Comparison of ENCODE assay signal across 1 cellular context in the genomic region with DNA sequence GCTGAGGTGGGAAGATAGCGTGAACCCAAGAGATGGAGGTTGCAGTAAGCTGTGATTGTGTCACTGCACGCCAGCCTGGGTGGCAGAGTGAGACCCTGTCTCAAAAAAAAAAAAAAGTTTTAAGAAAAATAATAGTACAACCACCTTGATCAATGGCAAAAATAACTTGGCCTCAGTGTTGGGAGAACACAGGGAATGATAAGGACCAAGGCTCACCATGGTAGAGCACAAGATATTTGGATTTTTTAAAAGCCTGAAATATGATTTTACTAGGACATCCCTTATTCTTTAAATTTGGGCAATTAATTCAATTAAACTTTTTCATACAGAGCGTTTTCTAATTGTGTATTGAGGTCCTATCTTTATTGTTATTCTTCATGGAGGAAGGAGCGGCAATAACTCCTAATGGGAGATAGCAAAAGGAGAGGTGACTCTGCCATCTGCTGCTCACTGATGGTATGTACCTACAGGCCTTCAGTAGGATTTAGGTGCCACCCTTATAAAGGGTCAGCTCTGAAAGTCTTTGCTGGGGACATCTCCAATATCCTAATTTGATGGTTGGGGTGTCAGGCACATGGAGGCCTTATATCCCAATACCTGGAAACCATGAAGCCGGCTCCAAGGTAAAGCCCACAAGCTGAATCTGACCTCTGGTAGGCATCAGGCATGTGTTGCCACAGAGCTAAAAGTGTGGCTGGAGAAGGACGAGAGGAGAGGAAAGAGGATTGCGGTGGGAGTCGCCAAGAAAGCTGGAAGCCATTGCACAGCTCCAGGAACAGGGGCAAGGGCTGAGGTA.
TF ChIP-seq lines count a peak whose summit lies in the region.

No MANE protein-coding gene starts in this region.

TF ChIP-seq in GM23338, 12 proteins besides CTCF, POLR2A, EP300 and RAD21 (continued from another document):
- TF ChIP-seq, protein P1, sequence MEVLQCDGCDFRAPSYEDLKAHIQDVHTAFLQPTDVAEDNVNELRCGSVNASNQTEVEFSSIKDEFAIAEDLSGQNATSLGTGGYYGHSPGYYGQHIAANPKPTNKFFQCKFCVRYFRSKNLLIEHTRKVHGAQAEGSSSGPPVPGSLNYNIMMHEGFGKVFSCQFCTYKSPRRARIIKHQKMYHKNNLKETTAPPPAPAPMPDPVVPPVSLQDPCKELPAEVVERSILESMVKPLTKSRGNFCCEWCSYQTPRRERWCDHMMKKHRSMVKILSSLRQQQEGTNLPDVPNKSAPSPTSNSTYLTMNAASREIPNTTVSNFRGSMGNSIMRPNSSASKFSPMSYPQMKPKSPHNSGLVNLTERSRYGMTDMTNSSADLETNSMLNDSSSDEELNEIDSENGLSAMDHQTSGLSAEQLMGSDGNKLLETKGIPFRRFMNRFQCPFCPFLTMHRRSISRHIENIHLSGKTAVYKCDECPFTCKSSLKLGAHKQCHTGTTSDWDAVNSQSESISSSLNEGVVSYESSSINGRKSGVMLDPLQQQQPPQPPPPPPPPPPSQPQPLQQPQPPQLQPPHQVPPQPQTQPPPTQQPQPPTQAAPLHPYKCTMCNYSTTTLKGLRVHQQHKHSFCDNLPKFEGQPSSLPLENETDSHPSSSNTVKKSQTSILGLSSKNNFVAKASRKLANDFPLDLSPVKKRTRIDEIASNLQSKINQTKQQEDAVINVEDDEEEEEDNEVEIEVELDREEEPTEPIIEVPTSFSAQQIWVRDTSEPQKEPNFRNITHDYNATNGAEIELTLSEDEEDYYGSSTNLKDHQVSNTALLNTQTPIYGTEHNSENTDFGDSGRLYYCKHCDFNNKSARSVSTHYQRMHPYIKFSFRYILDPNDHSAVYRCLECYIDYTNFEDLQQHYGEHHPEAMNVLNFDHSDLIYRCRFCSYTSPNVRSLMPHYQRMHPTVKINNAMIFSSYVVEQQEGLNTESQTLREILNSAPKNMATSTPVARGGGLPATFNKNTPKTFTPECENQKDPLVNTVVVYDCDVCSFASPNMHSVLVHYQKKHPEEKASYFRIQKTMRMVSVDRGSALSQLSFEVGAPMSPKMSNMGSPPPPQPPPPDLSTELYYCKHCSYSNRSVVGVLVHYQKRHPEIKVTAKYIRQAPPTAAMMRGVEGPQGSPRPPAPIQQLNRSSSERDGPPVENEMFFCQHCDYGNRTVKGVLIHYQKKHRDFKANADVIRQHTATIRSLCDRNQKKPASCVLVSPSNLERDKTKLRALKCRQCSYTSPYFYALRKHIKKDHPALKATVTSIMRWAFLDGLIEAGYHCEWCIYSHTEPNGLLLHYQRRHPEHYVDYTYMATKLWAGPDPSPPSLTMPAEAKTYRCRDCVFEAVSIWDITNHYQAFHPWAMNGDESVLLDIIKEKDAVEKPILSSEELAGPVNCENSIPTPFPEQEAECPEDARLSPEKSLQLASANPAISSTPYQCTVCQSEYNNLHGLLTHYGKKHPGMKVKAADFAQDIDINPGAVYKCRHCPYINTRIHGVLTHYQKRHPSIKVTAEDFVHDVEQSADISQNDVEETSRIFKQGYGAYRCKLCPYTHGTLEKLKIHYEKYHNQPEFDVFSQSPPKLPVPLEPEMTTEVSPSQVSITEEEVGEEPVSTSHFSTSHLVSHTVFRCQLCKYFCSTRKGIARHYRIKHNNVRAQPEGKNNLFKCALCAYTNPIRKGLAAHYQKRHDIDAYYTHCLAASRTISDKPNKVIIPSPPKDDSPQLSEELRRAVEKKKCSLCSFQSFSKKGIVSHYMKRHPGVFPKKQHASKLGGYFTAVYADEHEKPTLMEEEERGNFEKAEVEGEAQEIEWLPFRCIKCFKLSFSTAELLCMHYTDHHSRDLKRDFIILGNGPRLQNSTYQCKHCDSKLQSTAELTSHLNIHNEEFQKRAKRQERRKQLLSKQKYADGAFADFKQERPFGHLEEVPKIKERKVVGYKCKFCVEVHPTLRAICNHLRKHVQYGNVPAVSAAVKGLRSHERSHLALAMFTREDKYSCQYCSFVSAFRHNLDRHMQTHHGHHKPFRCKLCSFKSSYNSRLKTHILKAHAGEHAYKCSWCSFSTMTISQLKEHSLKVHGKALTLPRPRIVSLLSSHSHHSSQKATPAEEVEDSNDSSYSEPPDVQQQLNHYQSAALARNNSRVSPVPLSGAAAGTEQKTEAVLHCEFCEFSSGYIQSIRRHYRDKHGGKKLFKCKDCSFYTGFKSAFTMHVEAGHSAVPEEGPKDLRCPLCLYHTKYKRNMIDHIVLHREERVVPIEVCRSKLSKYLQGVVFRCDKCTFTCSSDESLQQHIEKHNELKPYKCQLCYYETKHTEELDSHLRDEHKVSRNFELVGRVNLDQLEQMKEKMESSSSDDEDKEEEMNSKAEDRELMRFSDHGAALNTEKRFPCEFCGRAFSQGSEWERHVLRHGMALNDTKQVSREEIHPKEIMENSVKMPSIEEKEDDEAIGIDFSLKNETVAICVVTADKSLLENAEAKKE (CRISPR knock-in tag; IDR thresholded peaks at IDR 0.05): no peak
